ENCODE assay signal across 23 cellular contexts in genomic region chr14:88592016-88592415, GRCh38. TPM values are rescaled to one million over a fixed set of nuclear protein-coding genes. Genes with fewer than 3 reads are reported as not detected.
DNase-seq lines count a peak whose midpoint lies in the region; ATAC-seq and TF ChIP-seq lines count a peak whose summit lies in the region.
"Had no signal": no experiment of that assay in that cellular context is flagged by ENCODE, and none has a peak within 500 bp of the region (broad histone marks: within the 10 kb centered on the region; RNA-seq: fewer than 3 reads in every experiment).

No MANE protein-coding gene starts in this region.

- H3K9me3 Mint-ChIP-seq in mesothelial cell of epicardium (no peaks in the 10 kb centered on the region), endothelial cell (ENCODE audit: unreplicated experiment) (no peaks in the 10 kb centered on the region)
- H3K9me3 Mint-ChIP-seq: CD4-positive, CD25-positive, alpha-beta regulatory T cell had no signal

- H3K4me1 ChIP-seq in endocrine pancreas (ENCODE audit: control insufficient read depth, insufficient read depth, low read length) (peaks cover 5% of the 10 kb centered on the region), colonic mucosa (no peaks in the 10 kb centered on the region)
- H3K4me1 ChIP-seq: BE2C, Peyer's patch, SJSA1 had no signal

- H3K4me3 Mint-ChIP-seq in mesothelial cell of epicardium (no peak overlapping the region), endothelial cell (ENCODE audit: unreplicated experiment) (no peak overlapping the region)
- H3K4me3 Mint-ChIP-seq: CD4-positive, CD25-positive, alpha-beta regulatory T cell had no signal

- H3K27ac ChIP-seq in colonic mucosa, result no peak overlapping the region
- H3K27ac ChIP-seq: Peyer's patch, SJSA1 had no signal

- DNase-seq in NCI-H2107 treated with DMSO at 0.1 percent for 48 hours (lab: John Stamatoyannopoulos, UW; ENCODE audit: unreplicated experiment) (peak; percentile 24), NCI-H2107 (lab: John Stamatoyannopoulos, UW) (no peak), mesothelial cell of epicardium (ENCODE audit: low spot score in 2 of 2, unreplicated experiment in 2 of 2) (no peak), endothelial cell (ENCODE audit: low spot score) (no peak), colonic mucosa (no peak), HUDEP-2 (lab: John Stamatoyannopoulos, UW; ENCODE audit: unreplicated experiment in 76 of 76) (no peak)
- DNase-seq: 8988T; BE2C; CD4-positive, CD25-positive, alpha-beta regulatory T cell; COR-L47; DMS153; GF-D8; KG1; MV-4-11; NCI-H1417; NCI-H1930; NCI-H446 treated with DMSO at 0.1 percent for 48 hours; NK-92 treated with Interleukin-12 subunit alpha and Interleukin-12 subunit beta, amount 100 ng/mL, for 24 hours; Peyer's patch had no signal

- H3K27me3 Mint-ChIP-seq in mesothelial cell of epicardium (ENCODE audit: low read depth) (no peaks in the 10 kb centered on the region), endothelial cell (ENCODE audit: unreplicated experiment) (peaks cover 3% of the 10 kb centered on the region)
- H3K27me3 Mint-ChIP-seq: CD4-positive, CD25-positive, alpha-beta regulatory T cell had no signal

- H3K27me3 ChIP-seq in endocrine pancreas (ENCODE audit: control insufficient read depth, insufficient read depth, low read length) (no peaks in the 10 kb centered on the region), colonic mucosa (no peaks in the 10 kb centered on the region)
- H3K27me3 ChIP-seq: BE2C, Peyer's patch, SJSA1 had no signal

- H3K27ac Mint-ChIP-seq in mesothelial cell of epicardium (peak overlapping the region; percentile 36), endothelial cell (ENCODE audit: unreplicated experiment) (no peak overlapping the region)
- H3K27ac Mint-ChIP-seq: CD4-positive, CD25-positive, alpha-beta regulatory T cell had no signal

- ATAC-seq in GM18511 (IDR thresholded peaks at IDR 0.05; ENCODE audit: unreplicated experiment), result no peak
- ATAC-seq: HepG2 had no signal

- H3K9me3 ChIP-seq in endocrine pancreas (ENCODE audit: control insufficient read depth, low read length) (no peaks in the 10 kb centered on the region), colonic mucosa (no peaks in the 10 kb centered on the region)
- H3K9me3 ChIP-seq: BE2C, Peyer's patch, SJSA1 had no signal

- no peak for TF ChIP-seq CTCF in mesothelial cell of epicardium (IDR thresholded peaks at IDR 0.05; ENCODE audit: unreplicated experiment)
- no peak for TF ChIP-seq CTCF in endothelial cell (IDR thresholded peaks at IDR 0.05; ENCODE audit: unreplicated experiment)
- no peak for TF ChIP-seq CTCF in colonic mucosa (IDR thresholded peaks at IDR 0.05)

- H3K36me3 ChIP-seq in endocrine pancreas (ENCODE audit: control insufficient read depth, insufficient read depth, low read length), result no peaks in the 10 kb centered on the region
- no peaks in the 10 kb centered on the region for H3K36me3 ChIP-seq in colonic mucosa

- peak overlapping the region; percentile 21 for H3K9ac ChIP-seq in endocrine pancreas (ENCODE audit: control insufficient read depth, insufficient read depth, low read length)
- no peak overlapping the region for H3K9ac ChIP-seq in colonic mucosa (ENCODE audit: low read depth in 2 of 2, low read length in 2 of 2)

- peaks cover 58% of the 10 kb centered on the region for H3K36me3 Mint-ChIP-seq in mesothelial cell of epicardium
- H3K36me3 Mint-ChIP-seq in endothelial cell (ENCODE audit: low read depth, unreplicated experiment), result peaks cover 23% of the 10 kb centered on the region

- H3K4me1 Mint-ChIP-seq in mesothelial cell of epicardium (peaks cover 12% of the 10 kb centered on the region), endothelial cell (ENCODE audit: unreplicated experiment) (no peaks in the 10 kb centered on the region)

- H3K4me3 ChIP-seq in endocrine pancreas (ENCODE audit: control insufficient read depth, insufficient read depth, low read length), result no peak overlapping the region
- H3K4me3 ChIP-seq in colonic mucosa, result no peak overlapping the region
- H3K4me3 ChIP-seq: Peyer's patch, SJSA1 had no signal

- intact Hi-C loops in colonic mucosa (cut with DNase I), result no loop called here

RNA-seq across cellular contexts. Expression of gene ZC3H14, which starts 29.2 kb away (rescaled TPM):
- total RNA-seq in mesothelial cell of epicardium (83.5 to 88.6 TPM (median 85.0 TPM) in 3 replicates), endothelial cell (ENCODE audit: unreplicated experiment) (57.7 TPM), colonic mucosa (10 to 100 TPM; 52.6 to 54.3 TPM)

RNA-seq across cellular contexts. Expression of gene PTPN21, which starts 37.2 kb away (rescaled TPM):
- 31.3 to 34.0 TPM (median 31.5 TPM) in 3 replicates for total RNA-seq in mesothelial cell of epicardium
- 22.1 TPM for total RNA-seq in endothelial cell (ENCODE audit: unreplicated experiment)
- total RNA-seq in colonic mucosa, result 10 to 100 TPM; 22.2 to 23.6 TPM
- total RNA-seq: CD4-positive, CD25-positive, alpha-beta regulatory T cell had no signal
